27 cellular contexts compared by ENCODE assay signal in genomic region chr2:45723857-45724256, GRCh38.
A peak's percentile ranks its signal among the peaks of the same experiment; 100 is the strongest.
DNase-seq lines count a peak whose midpoint lies in the region; ATAC-seq and TF ChIP-seq lines count a peak whose summit lies in the region.
"Had no signal": no experiment of that assay in that cellular context is flagged by ENCODE, and none has a peak within 500 bp of the region (broad histone marks: within the 10 kb centered on the region; RNA-seq: fewer than 3 reads in every experiment).

No MANE protein-coding gene starts in this region.

- TF ChIP-seq CTCF in MM.1S (IDR thresholded peaks at IDR 0.05; ENCODE audit: low read length) (no peak), endodermal cell (conservative IDR thresholded peaks at IDR 0.05) (no peak), type B pancreatic cell (conservative IDR thresholded peaks at IDR 0.05) (no peak)

- peak overlapping the region; percentile 99 for H3K27ac Mint-ChIP-seq in memory B cell
- H3K27ac Mint-ChIP-seq in stimulated activated memory B cell treated with anti-CD40 and anti-IgM and Interleukin-4, amounts not matched to agents 10 μg/mL and 1 μg/mL and 100 μg/mL, for 72 hours = peak overlapping the region; percentile 94
- no peak overlapping the region for H3K27ac Mint-ChIP-seq in endodermal cell
- H3K27ac Mint-ChIP-seq in type B pancreatic cell = no peak overlapping the region
- H3K27ac Mint-ChIP-seq: activated naive CD8-positive, alpha-beta T cell treated with anti-CD3 and anti-CD28 coated beads for 36 hours; progenitor cell of endocrine pancreas had no signal

- H3K9ac ChIP-seq in BLaER1 treated with 17β-estradiol and CSF1 and Interleukin-3, amounts not matched to agents 10 nM and 100 nM = peak overlapping the region in 8 of 11 experiments; percentile 19 to 62 (median 34); a peak in 12 of 22 replicates
- H3K9ac ChIP-seq in MM.1S (ENCODE audit: low read length) (no peak overlapping the region), endodermal cell (ENCODE audit: extremely low read depth, low read length, poor library complexity, severe bottlenecking) (no peak overlapping the region)

- H3K9me3 Mint-ChIP-seq in memory B cell (no peaks in the 10 kb centered on the region), endodermal cell (no peaks in the 10 kb centered on the region), type B pancreatic cell (no peaks in the 10 kb centered on the region)
- no peaks in the 10 kb centered on the region for H3K9me3 Mint-ChIP-seq in stimulated activated memory B cell treated with anti-CD40 and anti-IgM and Interleukin-4, amounts not matched to agents 10 μg/mL and 1 μg/mL and 100 μg/mL, for 72 hours
- H3K9me3 Mint-ChIP-seq: activated naive CD8-positive, alpha-beta T cell treated with anti-CD3 and anti-CD28 coated beads for 36 hours had no signal

- H3K4me2 ChIP-seq in BLaER1 treated with 17β-estradiol and CSF1 and Interleukin-3, amounts not matched to agents 10 nM and 100 nM = peak overlapping the region; percentile 55 to 93 (median 75)
- peak overlapping the region; percentile 25; the same call in 1 of the 2 replicates for H3K4me2 ChIP-seq in MM.1S (ENCODE audit: low read depth, low read length)

- H3K4me1 ChIP-seq in BLaER1 treated with 17β-estradiol and CSF1 and Interleukin-3, amounts not matched to agents 10 nM and 100 nM = peaks cover 69 to 100% (median 98%) of the 10 kb centered on the region in 10 experiments
- H3K4me1 ChIP-seq in MM.1S (ENCODE audit: low read length) = peaks cover 8% of the 10 kb centered on the region
- no peaks in the 10 kb centered on the region for H3K4me1 ChIP-seq in endodermal cell (ENCODE audit: control insufficient read depth, insufficient read depth, low read length)
- H3K4me1 ChIP-seq: breast epithelium, SJSA1 had no signal

- H3K4me1 Mint-ChIP-seq in memory B cell (peaks cover 65% of the 10 kb centered on the region), endodermal cell (peaks cover 2% of the 10 kb centered on the region), type B pancreatic cell (ENCODE audit: unreplicated experiment) (peaks cover 18% of the 10 kb centered on the region)
- H3K4me1 Mint-ChIP-seq in stimulated activated memory B cell treated with anti-CD40 and anti-IgM and Interleukin-4, amounts not matched to agents 10 μg/mL and 1 μg/mL and 100 μg/mL, for 72 hours = peaks cover 87% of the 10 kb centered on the region

- ATAC-seq in memory B cell (ENCODE audit: low read depth) (no peak), HG03175 (IDR thresholded peaks at IDR 0.05; ENCODE audit: unreplicated experiment) (no peak)
- ATAC-seq in stimulated activated memory B cell treated with anti-CD40 and anti-IgM and Interleukin-4, amounts not matched to agents 10 μg/mL and 1 μg/mL and 100 μg/mL, for 72 hours = no peak
- ATAC-seq: HepG2 had no signal

- H3K36me3 Mint-ChIP-seq in memory B cell (peaks cover 1% of the 10 kb centered on the region), endodermal cell (ENCODE audit: low read depth) (no peaks in the 10 kb centered on the region), type B pancreatic cell (peaks cover 5% of the 10 kb centered on the region)
- peaks cover 5% of the 10 kb centered on the region for H3K36me3 Mint-ChIP-seq in stimulated activated memory B cell treated with anti-CD40 and anti-IgM and Interleukin-4, amounts not matched to agents 10 μg/mL and 1 μg/mL and 100 μg/mL, for 72 hours

- no peaks in the 10 kb centered on the region for H3K79me2 ChIP-seq in MM.1S (ENCODE audit: low read length)

- H3K27ac ChIP-seq in BLaER1 treated with 17β-estradiol and CSF1 and Interleukin-3, amounts not matched to agents 10 nM and 100 nM = peak overlapping the region in 10 of 11 experiments; percentile 16 to 96 (median 86); a peak in 20 of 22 replicates
- H3K27ac ChIP-seq in MM.1S (ENCODE audit: low read length) (no peak overlapping the region), endodermal cell (ENCODE audit: low read depth, low read length) (no peak overlapping the region)
- H3K27ac ChIP-seq: SJSA1 had no signal

- DNase-seq in MM.1S (no peak), memory B cell (ENCODE audit: low spot score in 2 of 2) (no peak), endodermal cell (no peak), type B pancreatic cell (ENCODE audit: extremely low spot score, unreplicated experiment) (no peak)
- DNase-seq: activated CD4-positive, alpha-beta T cell treated with anti-CD3 and anti-CD28 coated beads for 48 hours; activated effector memory CD4-positive, alpha-beta T cell treated with anti-CD3 and anti-CD28 coated beads, Interleukin-2, amount 50 U/mL, for 16 hours; activated naive CD8-positive, alpha-beta T cell treated with anti-CD3 and anti-CD28 coated beads for 36 hours; anterior cingulate cortex; DMS153; effector CD8-positive, alpha-beta T cell; hypothalamus; left cardiac atrium; NCI-H1048; NCI-H1694; NCI-H446; NCI-H748 treated with DMSO at 0.1 percent for 48 hours; stimulated activated CD4-positive, alpha-beta T cell treated with anti-CD3 and anti-CD28 coated beads, Interleukin-15, amount 100 ng/mL, for 24 hours; stimulated activated CD4-positive, alpha-beta T cell treated with anti-CD3 and anti-CD28 coated beads, Interleukin-4, amount 100 ng/mL, for 4 hours; substantia nigra; T-helper 9 cell had no signal

- no peaks in the 10 kb centered on the region for H3K27me3 ChIP-seq in BLaER1 treated with 17β-estradiol and CSF1 and Interleukin-3, amounts not matched to agents 10 nM and 100 nM
- H3K27me3 ChIP-seq in MM.1S (replicated peaks; ENCODE audit: insufficient read depth, low read length) = no peaks in the 10 kb centered on the region
- H3K27me3 ChIP-seq in endodermal cell (ENCODE audit: control insufficient read depth, insufficient read depth, low read length, poor library complexity, severe bottlenecking) = peaks cover 51% of the 10 kb centered on the region
- H3K27me3 ChIP-seq: breast epithelium, SJSA1 had no signal

- H3K4me3 ChIP-seq in BLaER1 treated with 17β-estradiol and CSF1 and Interleukin-3, amounts not matched to agents 10 nM and 100 nM = no peak overlapping the region
- H3K4me3 ChIP-seq in MM.1S (ENCODE audit: low read length) = no peak overlapping the region
- H3K4me3 ChIP-seq in endodermal cell (ENCODE audit: low read length) = no peak overlapping the region
- H3K4me3 ChIP-seq: breast epithelium, SJSA1 had no signal

- H3K9me3 ChIP-seq in BLaER1 treated with 17β-estradiol and CSF1 and Interleukin-3, amounts not matched to agents 10 nM and 100 nM (replicated peaks in 1 of 11) = peaks cover 0 to 16% (median 0%) of the 10 kb centered on the region in 11 experiments; a peak in 3 of 22 replicates
- no peaks in the 10 kb centered on the region for H3K9me3 ChIP-seq in MM.1S (replicated peaks; ENCODE audit: insufficient read depth, low read length)
- no peaks in the 10 kb centered on the region for H3K9me3 ChIP-seq in endodermal cell (ENCODE audit: control insufficient read depth, low read length)
- H3K9me3 ChIP-seq: breast epithelium, SJSA1 had no signal

- 90 to 100% methylated on average over 1 to 2 of the region's 2 CpGs for WGBS in endodermal cell (ENCODE audit: insufficient coverage in 1 of 2, insufficient read length in 1 of 2), 2 experiments

- no peaks in the 10 kb centered on the region for H3K9me2 ChIP-seq in MM.1S (replicated peaks; ENCODE audit: insufficient read depth, low read length)

- H4K20me1 ChIP-seq in BLaER1 treated with 17β-estradiol and CSF1 and Interleukin-3, amounts not matched to agents 10 nM and 100 nM = peaks cover 0 to 43% (median 11%) of the 10 kb centered on the region in 11 experiments; a peak in 7 of 22 replicates
- no peaks in the 10 kb centered on the region for H4K20me1 ChIP-seq in MM.1S (ENCODE audit: insufficient read depth, low read length)

- no peaks in the 10 kb centered on the region for H3K27me3 Mint-ChIP-seq in memory B cell
- no peaks in the 10 kb centered on the region for H3K27me3 Mint-ChIP-seq in stimulated activated memory B cell treated with anti-CD40 and anti-IgM and Interleukin-4, amounts not matched to agents 10 μg/mL and 1 μg/mL and 100 μg/mL, for 72 hours
- peaks cover 47% of the 10 kb centered on the region for H3K27me3 Mint-ChIP-seq in endodermal cell (ENCODE audit: insufficient read depth)
- peaks cover 8% of the 10 kb centered on the region for H3K27me3 Mint-ChIP-seq in type B pancreatic cell
- H3K27me3 Mint-ChIP-seq: activated naive CD8-positive, alpha-beta T cell treated with anti-CD3 and anti-CD28 coated beads for 36 hours had no signal

- peaks cover 0 to 44% (median 16%) of the 10 kb centered on the region in 11 experiments; a peak in 12 of 22 replicates for H3K36me3 ChIP-seq in BLaER1 treated with 17β-estradiol and CSF1 and Interleukin-3, amounts not matched to agents 10 nM and 100 nM
- H3K36me3 ChIP-seq in MM.1S (replicated peaks; ENCODE audit: insufficient read depth, low read length) = no peaks in the 10 kb centered on the region
- H3K36me3 ChIP-seq in endodermal cell (ENCODE audit: control insufficient read depth, insufficient read depth, low read length) = no peaks in the 10 kb centered on the region
- H3K36me3 ChIP-seq: breast epithelium, SJSA1 had no signal

- H3K4me3 Mint-ChIP-seq in memory B cell = no peak overlapping the region
- H3K4me3 Mint-ChIP-seq in stimulated activated memory B cell treated with anti-CD40 and anti-IgM and Interleukin-4, amounts not matched to agents 10 μg/mL and 1 μg/mL and 100 μg/mL, for 72 hours = no peak overlapping the region
- no peak overlapping the region for H3K4me3 Mint-ChIP-seq in endodermal cell
- no peak overlapping the region for H3K4me3 Mint-ChIP-seq in type B pancreatic cell
- H3K4me3 Mint-ChIP-seq: activated naive CD8-positive, alpha-beta T cell treated with anti-CD3 and anti-CD28 coated beads for 36 hours had no signal

- peaks cover 6% of the 10 kb centered on the region; the same call in 1 of the 2 replicates for H3F3A ChIP-seq in MM.1S (ENCODE audit: insufficient read depth, low read length)

- H2AFZ ChIP-seq in MM.1S (ENCODE audit: low read length) = no peak overlapping the region

Comparison
In these comparisons a context has a peak if more than half of its experiments do, and no peak if none do; other contexts are left out.
1. H3K27ac ChIP-seq: peak in BLaER1 treated with 17β-estradiol and CSF1 and Interleukin-3, amounts not matched to agents 10 nM and 100 nM (10 of 11); none in MM.1S (single experiment) and endodermal cell (single experiment).
2. H3K9ac ChIP-seq: peak in BLaER1 treated with 17β-estradiol and CSF1 and Interleukin-3, amounts not matched to agents 10 nM and 100 nM (8 of 11); none in MM.1S (single experiment) and endodermal cell (single experiment).
3. H3K27ac Mint-ChIP-seq: peak in memory B cell (single experiment) and stimulated activated memory B cell treated with anti-CD40 and anti-IgM and Interleukin-4, amounts not matched to agents 10 μg/mL and 1 μg/mL and 100 μg/mL, for 72 hours (single experiment); none in endodermal cell (single experiment) and type B pancreatic cell (single experiment).